ENCODE assay signal across 12 cellular contexts in genomic region chr10:11683529-11684320, GRCh38. TPM values are rescaled to one million over a fixed set of nuclear protein-coding genes. Genes with fewer than 3 reads are reported as not detected.
A peak's percentile ranks its signal among the peaks of the same experiment; 100 is the strongest.
DNase-seq lines count a peak whose midpoint lies in the region; ATAC-seq and TF ChIP-seq lines count a peak whose summit lies in the region.
"Had no signal": no experiment of that assay in that cellular context is flagged by ENCODE, and none has a peak within 500 bp of the region (broad histone marks: within the 10 kb centered on the region; RNA-seq: fewer than 3 reads in every experiment).

No MANE protein-coding gene starts in this region.

- H3K4me3 ChIP-seq in BLaER1 = peak overlapping the region; percentile 66
- peak overlapping the region; percentile 58 for H3K4me3 ChIP-seq in GM06990 (replicated peaks; ENCODE audit: low read depth, low read length)

- no peaks in the 10 kb centered on the region for H3K9me3 ChIP-seq in BLaER1
- H3K9me3 ChIP-seq: thoracic aorta had no signal

- no peaks in the 10 kb centered on the region for H4K20me1 ChIP-seq in BLaER1

- H3K27me3 ChIP-seq in BLaER1 (no peaks in the 10 kb centered on the region), GM06990 (replicated peaks; ENCODE audit: control insufficient read depth, insufficient read depth, low read length) (no peaks in the 10 kb centered on the region), layer of hippocampus (ENCODE audit: control insufficient read depth, insufficient read depth, low read length) (no peaks in the 10 kb centered on the region)
- H3K27me3 ChIP-seq: brain microvascular endothelial cell had no signal

- H3K36me3 ChIP-seq in BLaER1 (no peaks in the 10 kb centered on the region), GM06990 (ENCODE audit: control insufficient read depth, insufficient read depth, low read length) (no peaks in the 10 kb centered on the region)
- H3K36me3 ChIP-seq: brain microvascular endothelial cell, thoracic aorta had no signal

- peaks cover 92% of the 10 kb centered on the region for H3K4me1 ChIP-seq in BLaER1

- peak overlapping the region; percentile 79 for H3K9ac ChIP-seq in BLaER1

- CTCF ChIA-PET in HEK293T (lab: Yijun Ruan, JAX) = no interaction called here

- ATAC-seq in HG03159 (IDR thresholded peaks at IDR 0.05; ENCODE audit: unreplicated experiment) = no peak

- POLR2A ChIA-PET in HEK293T (lab: Yijun Ruan, JAX) = no interaction called here

- no peak for TF ChIP-seq CTCF in GM06990 (IDR thresholded peaks at IDR 0.05; ENCODE audit: insufficient read depth, low read length, poor library complexity, severe bottlenecking)

- peak overlapping the region; percentile 97 for H3K4me2 ChIP-seq in BLaER1

- H3K27ac ChIP-seq in BLaER1 (peak overlapping the region; percentile 90), layer of hippocampus (ENCODE audit: low read depth, low read length) (peak overlapping the region; percentile 20)

- DNase-seq in GM06990 (ENCODE audit: extremely low read depth, insufficient read length) (peak; percentile 63), RPMI7951 (ENCODE audit: low read depth) (peak; percentile 71), HCEC 1CT (no peak), NCI-H226 (no peak), HEK293T (ENCODE audit: extremely low spot score) (no peak)
- DNase-seq: brain microvascular endothelial cell, foreskin melanocyte, IMR-90 had no signal

TF ChIP-seq in HEK293T, 16 proteins besides CTCF, POLR2A, EP300 and RAD21:
- TF ChIP-seq FOXA1 (IDR thresholded peaks at IDR 0.05) (no peak), SP1 (IDR thresholded peaks at IDR 0.05) (no peak), FOXK2 (IDR thresholded peaks at IDR 0.05) (no peak), ZNF384 (IDR thresholded peaks at IDR 0.05) (no peak), L3MBTL2 (conservative IDR thresholded peaks at IDR 0.05) (no peak), LEF1 (IDR thresholded peaks at IDR 0.05; ENCODE audit: borderline replicate concordance) (no peak), FOXM1 (IDR thresholded peaks at IDR 0.05; ENCODE audit: borderline replicate concordance) (no peak), ELF4 (IDR thresholded peaks at IDR 0.05) (no peak), NFRKB (IDR thresholded peaks at IDR 0.05) (no peak), BHLHE40 (IDR thresholded peaks at IDR 0.05; ENCODE audit: borderline replicate concordance) (no peak), HDGF (IDR thresholded peaks at IDR 0.05; ENCODE audit: borderline replicate concordance) (no peak), TARDBP (IDR thresholded peaks at IDR 0.05) (no peak), SUZ12 (IDR thresholded peaks at IDR 0.05) (no peak), CTBP1 (IDR thresholded peaks at IDR 0.05; ENCODE audit: borderline replicate concordance) (no peak), ARNT (IDR thresholded peaks at IDR 0.05) (no peak)
- TF ChIP-seq, protein P1, sequence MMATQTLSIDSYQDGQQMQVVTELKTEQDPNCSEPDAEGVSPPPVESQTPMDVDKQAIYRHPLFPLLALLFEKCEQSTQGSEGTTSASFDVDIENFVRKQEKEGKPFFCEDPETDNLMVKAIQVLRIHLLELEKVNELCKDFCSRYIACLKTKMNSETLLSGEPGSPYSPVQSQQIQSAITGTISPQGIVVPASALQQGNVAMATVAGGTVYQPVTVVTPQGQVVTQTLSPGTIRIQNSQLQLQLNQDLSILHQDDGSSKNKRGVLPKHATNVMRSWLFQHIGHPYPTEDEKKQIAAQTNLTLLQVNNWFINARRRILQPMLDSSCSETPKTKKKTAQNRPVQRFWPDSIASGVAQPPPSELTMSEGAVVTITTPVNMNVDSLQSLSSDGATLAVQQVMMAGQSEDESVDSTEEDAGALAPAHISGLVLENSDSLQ (IDR thresholded peaks at IDR 0.05) = no peak

RNA-seq across cellular contexts. Expression of gene ECHDC3, which starts 58.5 kb away (rescaled TPM):
- 8.2 and 10.7 TPM in 2 replicates for total RNA-seq in RPMI7951 (2014; rRNA removed; shearing (Covaris generic))

Comparison
In these comparisons a context has a peak if more than half of its experiments do, and no peak if none do; other contexts are left out.
1. DNase-seq: peak in GM06990 (single experiment) and RPMI7951 (single experiment); none in HCEC 1CT (single experiment), NCI-H226 (single experiment) and HEK293T (single experiment).